In genomic region chr20:40966103-40966502, GRCh38 we compare ENCODE assay signal across 12 cellular contexts.
DNase-seq lines count a peak whose midpoint lies in the region; ATAC-seq and TF ChIP-seq lines count a peak whose summit lies in the region.
"Had no signal": no experiment of that assay in that cellular context is flagged by ENCODE, and none has a peak within 500 bp of the region (broad histone marks: within the 10 kb centered on the region; RNA-seq: fewer than 3 reads in every experiment).

No MANE protein-coding gene starts in this region.

- H3K4me2 ChIP-seq in DOHH2 (ENCODE audit: low read length) (no peak overlapping the region), GM23338 (no peak overlapping the region)

- H3K36me3 ChIP-seq in DOHH2 (ENCODE audit: control insufficient read depth, low read length): no peaks in the 10 kb centered on the region
- H3K36me3 ChIP-seq in GM23338 (ENCODE audit: insufficient read depth): no peaks in the 10 kb centered on the region
- H3K36me3 ChIP-seq: transverse colon had no signal

- H3K9me3 Mint-ChIP-seq in GM23338: no peaks in the 10 kb centered on the region
- H3K9me3 Mint-ChIP-seq in memory B cell: no peaks in the 10 kb centered on the region
- H3K9me3 Mint-ChIP-seq in activated T-helper 1 cell treated with anti-CD3 and anti-CD28 coated beads, Interleukin-12 subunit alpha, Interleukin-12 subunit beta, Interleukin-2, Interleukin-4 antibody, amounts not matched to agents 30 ng/mL and 10 ng/mL and 1 ng/mL, durations not matched to agents 14 hours and 24 hours and 36 hours: no peaks in the 10 kb centered on the region

- H3K79me2 ChIP-seq in DOHH2 (ENCODE audit: control insufficient read depth, low read length) (no peaks in the 10 kb centered on the region), GM23338 (replicated peaks; ENCODE audit: insufficient read depth) (no peaks in the 10 kb centered on the region)

- H3K4me3 ChIP-seq in DOHH2 (ENCODE audit: low read length) (no peak overlapping the region), GM23338 (no peak overlapping the region)
- H3K4me3 ChIP-seq: dorsolateral prefrontal cortex, GM23248, transverse colon had no signal

- no peaks in the 10 kb centered on the region for H3K36me3 Mint-ChIP-seq in GM23338 (ENCODE audit: low read depth)
- H3K36me3 Mint-ChIP-seq in memory B cell: no peaks in the 10 kb centered on the region
- H3K36me3 Mint-ChIP-seq in activated T-helper 1 cell treated with anti-CD3 and anti-CD28 coated beads, Interleukin-12 subunit alpha, Interleukin-12 subunit beta, Interleukin-2, Interleukin-4 antibody, amounts not matched to agents 30 ng/mL and 10 ng/mL and 1 ng/mL, durations not matched to agents 14 hours and 24 hours and 36 hours (ENCODE audit: low read depth): no peaks in the 10 kb centered on the region

- H3K4me3 Mint-ChIP-seq in GM23338: no peak overlapping the region
- no peak overlapping the region for H3K4me3 Mint-ChIP-seq in memory B cell
- H3K4me3 Mint-ChIP-seq in activated T-helper 1 cell treated with anti-CD3 and anti-CD28 coated beads, Interleukin-12 subunit alpha, Interleukin-12 subunit beta, Interleukin-2, Interleukin-4 antibody, amounts not matched to agents 30 ng/mL and 10 ng/mL and 1 ng/mL, durations not matched to agents 14 hours and 24 hours and 36 hours: no peak overlapping the region

- H3K27me3 Mint-ChIP-seq in GM23338 (ENCODE audit: insufficient read depth, low read depth, poor library complexity) (no peaks in the 10 kb centered on the region), memory B cell (no peaks in the 10 kb centered on the region)
- peaks cover 4% of the 10 kb centered on the region for H3K27me3 Mint-ChIP-seq in activated T-helper 1 cell treated with anti-CD3 and anti-CD28 coated beads, Interleukin-12 subunit alpha, Interleukin-12 subunit beta, Interleukin-2, Interleukin-4 antibody, amounts not matched to agents 30 ng/mL and 10 ng/mL and 1 ng/mL, durations not matched to agents 14 hours and 24 hours and 36 hours (ENCODE audit: insufficient read depth)

- H3K4me1 ChIP-seq in DOHH2 (ENCODE audit: control insufficient read depth, low read length) (peaks cover 10% of the 10 kb centered on the region), GM23338 (ENCODE audit: insufficient read depth) (peaks cover 4% of the 10 kb centered on the region; the same call in 1 of the 2 replicates)

- TF ChIP-seq CTCF in DOHH2 (IDR thresholded peaks at IDR 0.05; ENCODE audit: low read depth, low read length, poor library complexity, severe bottlenecking) (peak; percentile 50), GM23338 (conservative IDR thresholded peaks at IDR 0.05; ENCODE audit: low read depth in 2 of 2) (peak; percentile 58 to 63), VCaP (conservative IDR thresholded peaks at IDR 0.05) (peak; percentile 49)

- H3F3A ChIP-seq in DOHH2 (ENCODE audit: control insufficient read depth, insufficient read depth) (no peaks in the 10 kb centered on the region), GM23338 (replicated peaks; ENCODE audit: low read depth) (no peaks in the 10 kb centered on the region)

- DNase-seq in GM23338 (ENCODE audit: low spot score) (peak; percentile 81), memory B cell (ENCODE audit: low spot score in 2 of 2) (peak; percentile 41 to 53), mucosa of gallbladder (ENCODE audit: low spot score) (no peak), T1000 (lab: John Stamatoyannopoulos, UW) (no peak)
- DNase-seq in activated T-helper 1 cell treated with anti-CD3 and anti-CD28 coated beads, Interleukin-12 subunit alpha, Interleukin-12 subunit beta, Interleukin-2, Interleukin-4 antibody, amounts not matched to agents 30 ng/mL and 10 ng/mL and 1 ng/mL, durations not matched to agents 14 hours and 24 hours and 36 hours (ENCODE audit: low spot score): no peak
- DNase-seq: dorsolateral prefrontal cortex, GM23248, left colon, transverse colon had no signal

- peaks cover 17% of the 10 kb centered on the region for H3K4me1 Mint-ChIP-seq in GM23338
- H3K4me1 Mint-ChIP-seq in memory B cell: peaks cover 6% of the 10 kb centered on the region
- peaks cover 17% of the 10 kb centered on the region for H3K4me1 Mint-ChIP-seq in activated T-helper 1 cell treated with anti-CD3 and anti-CD28 coated beads, Interleukin-12 subunit alpha, Interleukin-12 subunit beta, Interleukin-2, Interleukin-4 antibody, amounts not matched to agents 30 ng/mL and 10 ng/mL and 1 ng/mL, durations not matched to agents 14 hours and 24 hours and 36 hours (ENCODE audit: low read depth)

- peak; percentile 46 for ATAC-seq in GM23338
- ATAC-seq in memory B cell (ENCODE audit: low read depth): peak; percentile 64
- no peak for ATAC-seq in HG03280 (IDR thresholded peaks at IDR 0.05; ENCODE audit: unreplicated experiment)
- ATAC-seq: left colon had no signal

- no peak overlapping the region for H3K27ac ChIP-seq in DOHH2 (ENCODE audit: low read depth, low read length)
- H3K27ac ChIP-seq in GM23338 (ENCODE audit: low read depth): no peak overlapping the region
- H3K27ac ChIP-seq in VCaP: no peak overlapping the region
- H3K27ac ChIP-seq: dorsolateral prefrontal cortex, GM23248, transverse colon had no signal

- H4K20me1 ChIP-seq in DOHH2 (ENCODE audit: control insufficient read depth, insufficient read depth, low read depth, low read length): no peaks in the 10 kb centered on the region
- H4K20me1 ChIP-seq in GM23338 (replicated peaks; ENCODE audit: insufficient read depth): no peaks in the 10 kb centered on the region

- intact Hi-C loops in activated T-helper 1 cell treated with anti-CD3 and anti-CD28 coated beads, Interleukin-12 subunit alpha, Interleukin-12 subunit beta, Interleukin-2, Interleukin-4 antibody, amounts not matched to agents 30 ng/mL and 10 ng/mL and 1 ng/mL, durations not matched to agents 14 hours and 24 hours and 36 hours (cut with micrococcal nuclease): loop anchor here (5.0 kb wide), 1 partner anchor 111 kb away; no protein-coding TSS in a partner anchor

- H3K27ac Mint-ChIP-seq in GM23338 (no peak overlapping the region), memory B cell (no peak overlapping the region)
- H3K27ac Mint-ChIP-seq in activated T-helper 1 cell treated with anti-CD3 and anti-CD28 coated beads, Interleukin-12 subunit alpha, Interleukin-12 subunit beta, Interleukin-2, Interleukin-4 antibody, amounts not matched to agents 30 ng/mL and 10 ng/mL and 1 ng/mL, durations not matched to agents 14 hours and 24 hours and 36 hours: no peak overlapping the region

- H3K9me2 ChIP-seq in DOHH2 (replicated peaks; ENCODE audit: control insufficient read depth, low read length): no peaks in the 10 kb centered on the region
- H3K9me2 ChIP-seq in GM23338 (ENCODE audit: insufficient read depth): no peaks in the 10 kb centered on the region

- H2AFZ ChIP-seq in GM23338: no peak overlapping the region
- H2AFZ ChIP-seq: GM23248 had no signal

- H3K9me3 ChIP-seq in DOHH2 (ENCODE audit: control insufficient read depth, insufficient read depth, low read length): no peaks in the 10 kb centered on the region
- H3K9me3 ChIP-seq: transverse colon had no signal

- H3K27me3 ChIP-seq in DOHH2 (ENCODE audit: control insufficient read depth, low read length) (no peaks in the 10 kb centered on the region), GM23338 (ENCODE audit: insufficient read depth) (no peaks in the 10 kb centered on the region)
- H3K27me3 ChIP-seq: dorsolateral prefrontal cortex had no signal

TF ChIP-seq in GM23338, 12 proteins besides CTCF, POLR2A, EP300 and RAD21 (continues in another document):
- no peak for TF ChIP-seq POLR2AphosphoS5 (IDR thresholded peaks at IDR 0.05; ENCODE audit: low read depth)

Comparison
In these comparisons a context has a peak if more than half of its experiments do, and no peak if none do; other contexts are left out.
1. DNase-seq: peak in GM23338 (single experiment) and memory B cell (2 of 2); none in mucosa of gallbladder (single experiment), T1000 (single experiment) and activated T-helper 1 cell treated with anti-CD3 and anti-CD28 coated beads, Interleukin-12 subunit alpha, Interleukin-12 subunit beta, Interleukin-2, Interleukin-4 antibody, amounts not matched to agents 30 ng/mL and 10 ng/mL and 1 ng/mL, durations not matched to agents 14 hours and 24 hours and 36 hours (single experiment).
2. Peak in every context shown above with its lines, with median percentiles within 50 percentile points of each other: CTCF ChIP-seq.